ENCODE assay signal across 13 cellular contexts in genomic region chr5:82749453-82749852, GRCh38.
DNase-seq lines count a peak whose midpoint lies in the region; ATAC-seq, FAIRE-seq and TF ChIP-seq lines count a peak whose summit lies in the region.
"Had no signal": no experiment of that assay in that cellular context is flagged by ENCODE, and none has a peak within 500 bp of the region (broad histone marks: within the 10 kb centered on the region; RNA-seq: fewer than 3 reads in every experiment).

No MANE protein-coding gene starts in this region.

- H3K9me3 Mint-ChIP-seq in mesothelial cell of epicardium, result peaks cover 9% of the 10 kb centered on the region
- H3K9me3 Mint-ChIP-seq in activated T-helper 17 cell treated with anti-CD3 and anti-CD28 coated beads, Interleukin-2, amount 50 U/mL, for 72 hours, result no peaks in the 10 kb centered on the region

- peaks cover 32% of the 10 kb centered on the region for H3K4me1 ChIP-seq in Loucy (ENCODE audit: insufficient read depth, low read length, poor library complexity, severe bottlenecking)
- H3K4me1 ChIP-seq: pancreas had no signal

- H3K4me3 Mint-ChIP-seq in mesothelial cell of epicardium, result no peak overlapping the region
- H3K4me3 Mint-ChIP-seq in activated T-helper 17 cell treated with anti-CD3 and anti-CD28 coated beads, Interleukin-2, amount 50 U/mL, for 72 hours, result no peak overlapping the region
- H3K4me3 Mint-ChIP-seq: CD8-positive, alpha-beta memory T cell had no signal

- H3K27me3 ChIP-seq in Loucy (ENCODE audit: insufficient read depth, low read length, poor library complexity, severe bottlenecking), result no peaks in the 10 kb centered on the region
- H3K27me3 ChIP-seq: esophagus muscularis mucosa, pancreas had no signal

- no peaks in the 10 kb centered on the region for H3K27me3 Mint-ChIP-seq in mesothelial cell of epicardium (ENCODE audit: low read depth)
- H3K27me3 Mint-ChIP-seq in activated T-helper 17 cell treated with anti-CD3 and anti-CD28 coated beads, Interleukin-2, amount 50 U/mL, for 72 hours, result no peaks in the 10 kb centered on the region
- H3K27me3 Mint-ChIP-seq: CD8-positive, alpha-beta memory T cell had no signal

- H3F3A ChIP-seq in Loucy (ENCODE audit: low read depth), result peaks cover 12% of the 10 kb centered on the region; the same call in 1 of the 2 replicates

- H3K27ac ChIP-seq in caudate nucleus (ENCODE audit: low read depth, low read length), result peak overlapping the region; percentile 59
- H3K27ac ChIP-seq: esophagus muscularis mucosa, pancreas, thoracic aorta had no signal

- H3K36me3 Mint-ChIP-seq in mesothelial cell of epicardium, result no peaks in the 10 kb centered on the region
- H3K36me3 Mint-ChIP-seq in activated T-helper 17 cell treated with anti-CD3 and anti-CD28 coated beads, Interleukin-2, amount 50 U/mL, for 72 hours (ENCODE audit: low read depth), result no peaks in the 10 kb centered on the region
- H3K36me3 Mint-ChIP-seq: CD8-positive, alpha-beta memory T cell had no signal

- peak overlapping the region; percentile 2 for H3K27ac Mint-ChIP-seq in mesothelial cell of epicardium
- no peak overlapping the region for H3K27ac Mint-ChIP-seq in activated T-helper 17 cell treated with anti-CD3 and anti-CD28 coated beads, Interleukin-2, amount 50 U/mL, for 72 hours
- H3K27ac Mint-ChIP-seq: CD8-positive, alpha-beta memory T cell had no signal

- TF ChIP-seq CTCF in Loucy (conservative IDR thresholded peaks at IDR 0.05; ENCODE audit: low read length), result no peak
- TF ChIP-seq CTCF in mesothelial cell of epicardium (IDR thresholded peaks at IDR 0.05; ENCODE audit: unreplicated experiment), result no peak

- H3K9ac ChIP-seq in Loucy (ENCODE audit: low read depth, low read length, poor library complexity, severe bottlenecking), result peak overlapping the region; percentile 11

- H3K4me1 Mint-ChIP-seq in mesothelial cell of epicardium, result peaks cover 26% of the 10 kb centered on the region
- H3K4me1 Mint-ChIP-seq in activated T-helper 17 cell treated with anti-CD3 and anti-CD28 coated beads, Interleukin-2, amount 50 U/mL, for 72 hours, result peaks cover 13% of the 10 kb centered on the region

- no peaks in the 10 kb centered on the region for H3K9me2 ChIP-seq in Loucy (replicated peaks; ENCODE audit: low read depth, low read length)

- H3K4me3 ChIP-seq in Loucy (ENCODE audit: low read length, poor library complexity, severe bottlenecking), result peak overlapping the region; percentile 32
- H3K4me3 ChIP-seq: esophagus muscularis mucosa, pancreas, thoracic aorta had no signal

- H3K9me3 ChIP-seq in Loucy (ENCODE audit: insufficient read depth, low read depth, low read length), result peaks cover 9% of the 10 kb centered on the region; the same call in 1 of the 2 replicates
- H3K9me3 ChIP-seq: esophagus muscularis mucosa, pancreas, thoracic aorta had no signal

- no peak overlapping the region for H2AFZ ChIP-seq in Loucy (ENCODE audit: low read length)

- DNase-seq in Daoy (ENCODE audit: low read depth) (peak; percentile 20), caudate nucleus (lab: John Stamatoyannopoulos, UW) (peak in 37 of 61 donors; percentile 1 to 75 (median 26)), mesothelial cell of epicardium (ENCODE audit: low spot score in 2 of 2, unreplicated experiment in 2 of 2) (no peak), GM19239 (ENCODE audit: insufficient read length, low spot score) (no peak), NCI-H1436 (lab: John Stamatoyannopoulos, UW) (no peak)
- no peak for DNase-seq in activated CD8-positive, alpha-beta memory T cell treated with anti-CD3 and anti-CD28 coated beads for 24 hours
- DNase-seq: CD8-positive, alpha-beta memory T cell; NCI-H1436 treated with DMSO at 0.1 percent for 48 hours; pancreas had no signal

- no peak for ATAC-seq in activated T-helper 17 cell treated with anti-CD3 and anti-CD28 coated beads, Interleukin-2, amount 50 U/mL, for 72 hours (replicated peaks)

- H3K4me2 ChIP-seq in Loucy (ENCODE audit: low read depth, low read length, poor library complexity, severe bottlenecking), result peak overlapping the region; percentile 58

- no peaks in the 10 kb centered on the region for H3K36me3 ChIP-seq in Loucy (ENCODE audit: insufficient read depth, low read length)
- H3K36me3 ChIP-seq: esophagus muscularis mucosa, pancreas, thoracic aorta had no signal

- FAIRE-seq in GM19239 (lab: Jason Lieb, UNC), result no peak
- FAIRE-seq: pancreas had no signal

- H3K79me2 ChIP-seq in Loucy (ENCODE audit: insufficient read depth, low read length), result no peaks in the 10 kb centered on the region

- H4K20me1 ChIP-seq in Loucy (ENCODE audit: insufficient read depth, low read length, poor library complexity, severe bottlenecking), result no peaks in the 10 kb centered on the region

Comparison
In these comparisons a context has a peak if more than half of its experiments do, and no peak if none do; other contexts are left out.
1. DNase-seq: peak in Daoy (single experiment) and caudate nucleus (37 of 61); none in mesothelial cell of epicardium (0 of 2), GM19239 (single experiment), NCI-H1436 (single experiment) and activated CD8-positive, alpha-beta memory T cell treated with anti-CD3 and anti-CD28 coated beads for 24 hours (single experiment).